Comparison of ENCODE assay signal across 1 cellular context in genomic region chr11:13051257-13051656, GRCh38.
TF ChIP-seq lines count a peak whose summit lies in the region.

No MANE protein-coding gene starts in this region.

TF ChIP-seq in HCT116, 20 proteins besides CTCF, POLR2A, EP300 and RAD21 (continued from another document):
- TF ChIP-seq MAX (IDR thresholded peaks at IDR 0.05) (no peak), ZFX (IDR thresholded peaks at IDR 0.05) (no peak), EGR1 (IDR thresholded peaks at IDR 0.05; ENCODE audit: low read depth) (no peak)
TF ChIP-seq in HCT116: peak in this region for 0.
